ENCODE assay signal across 1 cellular context in the genomic region with DNA sequence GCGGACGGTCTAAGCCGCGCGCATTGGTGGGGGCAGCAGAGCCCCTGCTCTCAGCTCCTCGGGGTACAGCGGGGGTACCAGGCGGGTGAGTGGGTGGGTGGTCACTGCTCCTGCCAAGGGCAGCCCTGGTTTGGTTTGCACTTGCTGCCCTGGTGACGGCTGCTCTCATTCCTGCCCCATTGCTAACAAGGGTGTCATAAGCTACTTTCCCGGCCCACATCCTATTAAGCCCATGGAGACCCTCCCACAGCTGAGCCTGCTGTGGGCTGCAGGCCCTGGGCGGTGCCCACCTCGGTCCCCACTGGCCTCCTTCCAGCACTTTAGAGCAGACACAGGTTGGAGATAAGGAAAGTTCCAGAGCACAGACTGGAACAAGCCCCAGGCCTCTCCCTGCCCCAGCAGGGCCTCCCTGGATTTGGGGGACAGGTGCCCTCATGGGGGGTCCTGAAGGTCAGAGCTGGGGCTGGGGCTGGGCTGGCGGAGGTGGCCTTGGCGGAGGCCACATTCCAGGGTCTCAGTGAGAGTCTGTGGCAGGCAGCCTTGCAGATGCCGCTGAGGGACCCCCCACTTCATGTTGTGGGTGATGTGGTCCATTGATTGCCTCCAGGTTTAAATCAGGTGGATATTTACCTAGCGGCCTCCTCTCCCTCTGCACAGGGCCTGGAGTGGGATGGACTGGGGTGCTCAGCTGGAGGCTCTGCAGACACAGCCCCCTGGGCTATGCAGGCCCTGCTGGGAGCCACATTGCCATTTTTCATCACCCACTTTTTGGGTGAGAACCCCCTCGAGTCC.
TF ChIP-seq lines count a peak whose summit lies in the region.

No MANE protein-coding gene starts in this region.

TF ChIP-seq in HepG2, 621 proteins besides CTCF, POLR2A, EP300 and RAD21 (continues in another document):
- TF ChIP-seq TBP (CRISPR knock-in tag; IDR thresholded peaks at IDR 0.05), result no peak
- TF ChIP-seq, protein P1, sequence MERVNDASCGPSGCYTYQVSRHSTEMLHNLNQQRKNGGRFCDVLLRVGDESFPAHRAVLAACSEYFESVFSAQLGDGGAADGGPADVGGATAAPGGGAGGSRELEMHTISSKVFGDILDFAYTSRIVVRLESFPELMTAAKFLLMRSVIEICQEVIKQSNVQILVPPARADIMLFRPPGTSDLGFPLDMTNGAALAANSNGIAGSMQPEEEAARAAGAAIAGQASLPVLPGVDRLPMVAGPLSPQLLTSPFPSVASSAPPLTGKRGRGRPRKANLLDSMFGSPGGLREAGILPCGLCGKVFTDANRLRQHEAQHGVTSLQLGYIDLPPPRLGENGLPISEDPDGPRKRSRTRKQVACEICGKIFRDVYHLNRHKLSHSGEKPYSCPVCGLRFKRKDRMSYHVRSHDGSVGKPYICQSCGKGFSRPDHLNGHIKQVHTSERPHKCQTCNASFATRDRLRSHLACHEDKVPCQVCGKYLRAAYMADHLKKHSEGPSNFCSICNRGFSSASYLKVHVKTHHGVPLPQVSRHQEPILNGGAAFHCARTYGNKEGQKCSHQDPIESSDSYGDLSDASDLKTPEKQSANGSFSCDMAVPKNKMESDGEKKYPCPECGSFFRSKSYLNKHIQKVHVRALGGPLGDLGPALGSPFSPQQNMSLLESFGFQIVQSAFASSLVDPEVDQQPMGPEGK (CRISPR knock-in tag; IDR thresholded peaks at IDR 0.05), result peak; percentile 40; the same call in 1 of the 2 replicates
- peak; percentile 25 for TF ChIP-seq AGO2 (optimal IDR thresholded peaks at IDR 0.05; ENCODE audit: low read depth, low read length)
- TF ChIP-seq ZSCAN20 (CRISPR knock-in tag; IDR thresholded peaks at IDR 0.05; ENCODE audit: borderline replicate concordance), result no peak
- TF ChIP-seq KLF6 (CRISPR knock-in tag; IDR thresholded peaks at IDR 0.05), result no peak
- TF ChIP-seq REL (CRISPR knock-in tag; conservative IDR thresholded peaks at IDR 0.05), result no peak
- no peak for TF ChIP-seq ZNF841 (CRISPR knock-in tag; IDR thresholded peaks at IDR 0.05; ENCODE audit: borderline replicate concordance)
- TF ChIP-seq PHB2 (IDR thresholded peaks at IDR 0.05; ENCODE audit: partially characterized antibody), result no peak
- no peak for TF ChIP-seq ZFP1 (CRISPR knock-in tag; IDR thresholded peaks at IDR 0.05)
- TF ChIP-seq ONECUT2 (CRISPR knock-in tag; IDR thresholded peaks at IDR 0.05), result peak; percentile 39; the same call in 1 of the 2 replicates
- TF ChIP-seq, protein P2, sequence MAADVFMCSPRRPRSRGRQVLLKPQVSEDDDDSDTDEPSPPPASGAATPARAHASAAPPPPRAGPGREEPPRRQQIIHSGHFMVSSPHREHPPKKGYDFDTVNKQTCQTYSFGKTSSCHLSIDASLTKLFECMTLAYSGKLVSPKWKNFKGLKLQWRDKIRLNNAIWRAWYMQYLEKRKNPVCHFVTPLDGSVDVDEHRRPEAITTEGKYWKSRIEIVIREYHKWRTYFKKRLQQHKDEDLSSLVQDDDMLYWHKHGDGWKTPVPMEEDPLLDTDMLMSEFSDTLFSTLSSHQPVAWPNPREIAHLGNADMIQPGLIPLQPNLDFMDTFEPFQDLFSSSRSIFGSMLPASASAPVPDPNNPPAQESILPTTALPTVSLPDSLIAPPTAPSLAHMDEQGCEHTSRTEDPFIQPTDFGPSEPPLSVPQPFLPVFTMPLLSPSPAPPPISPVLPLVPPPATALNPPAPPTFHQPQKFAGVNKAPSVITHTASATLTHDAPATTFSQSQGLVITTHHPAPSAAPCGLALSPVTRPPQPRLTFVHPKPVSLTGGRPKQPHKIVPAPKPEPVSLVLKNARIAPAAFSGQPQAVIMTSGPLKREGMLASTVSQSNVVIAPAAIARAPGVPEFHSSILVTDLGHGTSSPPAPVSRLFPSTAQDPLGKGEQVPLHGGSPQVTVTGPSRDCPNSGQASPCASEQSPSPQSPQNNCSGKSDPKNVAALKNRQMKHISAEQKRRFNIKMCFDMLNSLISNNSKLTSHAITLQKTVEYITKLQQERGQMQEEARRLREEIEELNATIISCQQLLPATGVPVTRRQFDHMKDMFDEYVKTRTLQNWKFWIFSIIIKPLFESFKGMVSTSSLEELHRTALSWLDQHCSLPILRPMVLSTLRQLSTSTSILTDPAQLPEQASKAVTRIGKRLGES (CRISPR knock-in tag; IDR thresholded peaks at IDR 0.05; ENCODE audit: borderline replicate concordance), result no peak
- TF ChIP-seq, protein P3, sequence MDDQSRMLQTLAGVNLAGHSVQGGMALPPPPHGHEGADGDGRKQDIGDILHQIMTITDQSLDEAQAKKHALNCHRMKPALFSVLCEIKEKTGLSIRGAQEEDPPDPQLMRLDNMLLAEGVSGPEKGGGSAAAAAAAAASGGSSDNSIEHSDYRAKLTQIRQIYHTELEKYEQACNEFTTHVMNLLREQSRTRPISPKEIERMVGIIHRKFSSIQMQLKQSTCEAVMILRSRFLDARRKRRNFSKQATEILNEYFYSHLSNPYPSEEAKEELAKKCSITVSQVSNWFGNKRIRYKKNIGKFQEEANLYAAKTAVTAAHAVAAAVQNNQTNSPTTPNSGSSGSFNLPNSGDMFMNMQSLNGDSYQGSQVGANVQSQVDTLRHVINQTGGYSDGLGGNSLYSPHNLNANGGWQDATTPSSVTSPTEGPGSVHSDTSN (CRISPR knock-in tag; IDR thresholded peaks at IDR 0.05; ENCODE audit: borderline replicate concordance), result no peak
- TF ChIP-seq MAFF (IDR thresholded peaks at IDR 0.05; ENCODE audit: low read depth, low read length), result no peak
- no peak for TF ChIP-seq FOXA1 (IDR thresholded peaks at IDR 0.05)
- peak; percentile 64 for TF ChIP-seq FOXA1 (CRISPR knock-in tag; IDR thresholded peaks at IDR 0.05)
- no peak for TF ChIP-seq ZFP41 (CRISPR knock-in tag; IDR thresholded peaks at IDR 0.05; ENCODE audit: borderline replicate concordance)
- TF ChIP-seq SIX4 (CRISPR knock-in tag; IDR thresholded peaks at IDR 0.05), result no peak
- no peak for TF ChIP-seq ZFY (CRISPR knock-in tag; IDR thresholded peaks at IDR 0.05)
- TF ChIP-seq, protein P4, sequence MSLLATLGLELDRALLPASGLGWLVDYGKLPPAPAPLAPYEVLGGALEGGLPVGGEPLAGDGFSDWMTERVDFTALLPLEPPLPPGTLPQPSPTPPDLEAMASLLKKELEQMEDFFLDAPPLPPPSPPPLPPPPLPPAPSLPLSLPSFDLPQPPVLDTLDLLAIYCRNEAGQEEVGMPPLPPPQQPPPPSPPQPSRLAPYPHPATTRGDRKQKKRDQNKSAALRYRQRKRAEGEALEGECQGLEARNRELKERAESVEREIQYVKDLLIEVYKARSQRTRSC (CRISPR knock-in tag; IDR thresholded peaks at IDR 0.05; ENCODE audit: low read depth), result no peak
- TF ChIP-seq, protein P5, sequence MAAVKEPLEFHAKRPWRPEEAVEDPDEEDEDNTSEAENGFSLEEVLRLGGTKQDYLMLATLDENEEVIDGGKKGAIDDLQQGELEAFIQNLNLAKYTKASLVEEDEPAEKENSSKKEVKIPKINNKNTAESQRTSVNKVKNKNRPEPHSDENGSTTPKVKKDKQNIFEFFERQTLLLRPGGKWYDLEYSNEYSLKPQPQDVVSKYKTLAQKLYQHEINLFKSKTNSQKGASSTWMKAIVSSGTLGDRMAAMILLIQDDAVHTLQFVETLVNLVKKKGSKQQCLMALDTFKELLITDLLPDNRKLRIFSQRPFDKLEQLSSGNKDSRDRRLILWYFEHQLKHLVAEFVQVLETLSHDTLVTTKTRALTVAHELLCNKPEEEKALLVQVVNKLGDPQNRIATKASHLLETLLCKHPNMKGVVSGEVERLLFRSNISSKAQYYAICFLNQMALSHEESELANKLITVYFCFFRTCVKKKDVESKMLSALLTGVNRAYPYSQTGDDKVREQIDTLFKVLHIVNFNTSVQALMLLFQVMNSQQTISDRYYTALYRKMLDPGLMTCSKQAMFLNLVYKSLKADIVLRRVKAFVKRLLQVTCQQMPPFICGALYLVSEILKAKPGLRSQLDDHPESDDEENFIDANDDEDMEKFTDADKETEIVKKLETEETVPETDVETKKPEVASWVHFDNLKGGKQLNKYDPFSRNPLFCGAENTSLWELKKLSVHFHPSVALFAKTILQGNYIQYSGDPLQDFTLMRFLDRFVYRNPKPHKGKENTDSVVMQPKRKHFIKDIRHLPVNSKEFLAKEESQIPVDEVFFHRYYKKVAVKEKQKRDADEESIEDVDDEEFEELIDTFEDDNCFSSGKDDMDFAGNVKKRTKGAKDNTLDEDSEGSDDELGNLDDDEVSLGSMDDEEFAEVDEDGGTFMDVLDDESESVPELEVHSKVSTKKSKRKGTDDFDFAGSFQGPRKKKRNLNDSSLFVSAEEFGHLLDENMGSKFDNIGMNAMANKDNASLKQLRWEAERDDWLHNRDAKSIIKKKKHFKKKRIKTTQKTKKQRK (IDR thresholded peaks at IDR 0.05; ENCODE audit: low read length), result no peak
- TF ChIP-seq EHMT2 (IDR thresholded peaks at IDR 0.05; ENCODE audit: borderline replicate concordance, low read depth, low read length), result no peak
- no peak for TF ChIP-seq SP140L (CRISPR knock-in tag; IDR thresholded peaks at IDR 0.05; ENCODE audit: borderline replicate concordance)
- TF ChIP-seq ZNF510 (CRISPR knock-in tag; IDR thresholded peaks at IDR 0.05; ENCODE audit: low read depth), result no peak
- TF ChIP-seq ZSCAN31 (CRISPR knock-in tag; IDR thresholded peaks at IDR 0.05; ENCODE audit: low read depth), result 0 out of 2 replicates have a peak, but pooled peaks have one; percentile 32
- no peak for TF ChIP-seq JARID2 (CRISPR knock-in tag; IDR thresholded peaks at IDR 0.05; ENCODE audit: insufficient replicate concordance)
- peak; percentile 13; the same call in 1 of the 2 replicates for TF ChIP-seq SALL1 (CRISPR knock-in tag; IDR thresholded peaks at IDR 0.05)
- TF ChIP-seq, protein P6, sequence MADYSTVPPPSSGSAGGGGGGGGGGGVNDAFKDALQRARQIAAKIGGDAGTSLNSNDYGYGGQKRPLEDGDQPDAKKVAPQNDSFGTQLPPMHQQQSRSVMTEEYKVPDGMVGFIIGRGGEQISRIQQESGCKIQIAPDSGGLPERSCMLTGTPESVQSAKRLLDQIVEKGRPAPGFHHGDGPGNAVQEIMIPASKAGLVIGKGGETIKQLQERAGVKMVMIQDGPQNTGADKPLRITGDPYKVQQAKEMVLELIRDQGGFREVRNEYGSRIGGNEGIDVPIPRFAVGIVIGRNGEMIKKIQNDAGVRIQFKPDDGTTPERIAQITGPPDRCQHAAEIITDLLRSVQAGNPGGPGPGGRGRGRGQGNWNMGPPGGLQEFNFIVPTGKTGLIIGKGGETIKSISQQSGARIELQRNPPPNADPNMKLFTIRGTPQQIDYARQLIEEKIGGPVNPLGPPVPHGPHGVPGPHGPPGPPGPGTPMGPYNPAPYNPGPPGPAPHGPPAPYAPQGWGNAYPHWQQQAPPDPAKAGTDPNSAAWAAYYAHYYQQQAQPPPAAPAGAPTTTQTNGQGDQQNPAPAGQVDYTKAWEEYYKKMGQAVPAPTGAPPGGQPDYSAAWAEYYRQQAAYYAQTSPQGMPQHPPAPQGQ (CRISPR knock-in tag; IDR thresholded peaks at IDR 0.05; ENCODE audit: borderline replicate concordance), result no peak
- no peak for TF ChIP-seq PLRG1 (conservative IDR thresholded peaks at IDR 0.05)
- TF ChIP-seq, protein P7, sequence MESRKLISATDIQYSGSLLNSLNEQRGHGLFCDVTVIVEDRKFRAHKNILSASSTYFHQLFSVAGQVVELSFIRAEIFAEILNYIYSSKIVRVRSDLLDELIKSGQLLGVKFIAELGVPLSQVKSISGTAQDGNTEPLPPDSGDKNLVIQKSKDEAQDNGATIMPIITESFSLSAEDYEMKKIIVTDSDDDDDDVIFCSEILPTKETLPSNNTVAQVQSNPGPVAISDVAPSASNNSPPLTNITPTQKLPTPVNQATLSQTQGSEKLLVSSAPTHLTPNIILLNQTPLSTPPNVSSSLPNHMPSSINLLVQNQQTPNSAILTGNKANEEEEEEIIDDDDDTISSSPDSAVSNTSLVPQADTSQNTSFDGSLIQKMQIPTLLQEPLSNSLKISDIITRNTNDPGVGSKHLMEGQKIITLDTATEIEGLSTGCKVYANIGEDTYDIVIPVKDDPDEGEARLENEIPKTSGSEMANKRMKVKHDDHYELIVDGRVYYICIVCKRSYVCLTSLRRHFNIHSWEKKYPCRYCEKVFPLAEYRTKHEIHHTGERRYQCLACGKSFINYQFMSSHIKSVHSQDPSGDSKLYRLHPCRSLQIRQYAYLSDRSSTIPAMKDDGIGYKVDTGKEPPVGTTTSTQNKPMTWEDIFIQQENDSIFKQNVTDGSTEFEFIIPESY (CRISPR knock-in tag; IDR thresholded peaks at IDR 0.05), result peak; percentile 96
- TF ChIP-seq HNRNPL (IDR thresholded peaks at IDR 0.05; ENCODE audit: low read depth, low read length), result peak; percentile 80; the same call in 1 of the 2 replicates
- TF ChIP-seq HOXA7 (CRISPR knock-in tag; IDR thresholded peaks at IDR 0.05), result no peak
- TF ChIP-seq NCOR1 (IDR thresholded peaks at IDR 0.05; ENCODE audit: borderline replicate concordance, low read length), result no peak
- no peak for TF ChIP-seq WIZ (CRISPR knock-in tag; IDR thresholded peaks at IDR 0.05)
- no peak for TF ChIP-seq ZSCAN30 (CRISPR knock-in tag; IDR thresholded peaks at IDR 0.05)
- TF ChIP-seq ZBTB38 (CRISPR knock-in tag; IDR thresholded peaks at IDR 0.05), result peak; percentile 60
- TF ChIP-seq KLF9 (CRISPR knock-in tag; IDR thresholded peaks at IDR 0.05; ENCODE audit: low read depth), result no peak
- no peak for TF ChIP-seq ZNF703 (CRISPR knock-in tag; IDR thresholded peaks at IDR 0.05; ENCODE audit: borderline replicate concordance)
- 0 out of 2 replicates have a peak, but pooled peaks have one; percentile 13 for TF ChIP-seq HDAC2 (CRISPR knock-in tag; IDR thresholded peaks at IDR 0.05)
- peak; percentile 26; the same call in 1 of the 2 replicates for TF ChIP-seq MYC (CRISPR knock-in tag; IDR thresholded peaks at IDR 0.05; ENCODE audit: borderline replicate concordance)
- no peak for TF ChIP-seq ZSCAN12 (CRISPR knock-in tag; IDR thresholded peaks at IDR 0.05)
- TF ChIP-seq ZNF235 (CRISPR knock-in tag; IDR thresholded peaks at IDR 0.05; ENCODE audit: borderline replicate concordance), result no peak
- no peak for TF ChIP-seq GZF1 (CRISPR knock-in tag; IDR thresholded peaks at IDR 0.05)
- TF ChIP-seq ZBTB7B (CRISPR knock-in tag; IDR thresholded peaks at IDR 0.05), result peak; percentile 64; the same call in 1 of the 2 replicates
- no peak for TF ChIP-seq ERF (CRISPR knock-in tag; IDR thresholded peaks at IDR 0.05)
- TF ChIP-seq JUN (CRISPR knock-in tag; IDR thresholded peaks at IDR 0.05), result no peak
- TF ChIP-seq ZNF143 (CRISPR knock-in tag; IDR thresholded peaks at IDR 0.05), result no peak
- TF ChIP-seq ZFX (CRISPR knock-in tag; IDR thresholded peaks at IDR 0.05; ENCODE audit: low read depth), result 0 out of 2 replicates have a peak, but pooled peaks have one; percentile 15
- TF ChIP-seq ZKSCAN8 (CRISPR knock-in tag; IDR thresholded peaks at IDR 0.05; ENCODE audit: borderline replicate concordance), result no peak
